16 cellular contexts compared by ENCODE assay signal in genomic region chr7:36522453-36523007, GRCh38.
"Had no signal": no experiment of that assay in that cellular context is flagged by ENCODE, and none has a peak within 500 bp of the region (broad histone marks: within the 10 kb centered on the region; RNA-seq: fewer than 3 reads in every experiment).

No MANE protein-coding gene starts in this region.

- H3K9me3 Mint-ChIP-seq: immature natural killer cell; naive thymus-derived CD4-positive, alpha-beta T cell; nephron progenitor cell had no signal

- ATAC-seq: foreskin keratinocyte; left cardiac atrium; naive thymus-derived CD4-positive, alpha-beta T cell; psoas muscle had no signal

- H3K4me3 Mint-ChIP-seq: immature natural killer cell; naive thymus-derived CD4-positive, alpha-beta T cell; nephron progenitor cell had no signal

- H3K4me3 ChIP-seq: left ventricle myocardium inferior, psoas muscle, sigmoid colon, upper lobe of left lung, uterus had no signal

- DNase-seq: effector memory CD4-positive, alpha-beta T cell; foreskin keratinocyte; immature natural killer cell; kidney; left cardiac atrium; left ventricle myocardium inferior; mesendoderm; naive thymus-derived CD4-positive, alpha-beta T cell; nephron progenitor cell; psoas muscle; sigmoid colon; small intestine; stimulated activated CD4-positive, alpha-beta T cell treated with anti-CD3 and anti-CD28 coated beads, Interleukin-12 subunit alpha, Interleukin-12 subunit beta, amount 100 ng/mL, for 4 hours; stimulated activated naive CD4-positive, alpha-beta T cell treated with Interleukin-2 at 50 U/mL for 16 hours; upper lobe of left lung; uterus had no signal

- H3K27me3 Mint-ChIP-seq: naive thymus-derived CD4-positive, alpha-beta T cell had no signal
